In the genomic region with DNA sequence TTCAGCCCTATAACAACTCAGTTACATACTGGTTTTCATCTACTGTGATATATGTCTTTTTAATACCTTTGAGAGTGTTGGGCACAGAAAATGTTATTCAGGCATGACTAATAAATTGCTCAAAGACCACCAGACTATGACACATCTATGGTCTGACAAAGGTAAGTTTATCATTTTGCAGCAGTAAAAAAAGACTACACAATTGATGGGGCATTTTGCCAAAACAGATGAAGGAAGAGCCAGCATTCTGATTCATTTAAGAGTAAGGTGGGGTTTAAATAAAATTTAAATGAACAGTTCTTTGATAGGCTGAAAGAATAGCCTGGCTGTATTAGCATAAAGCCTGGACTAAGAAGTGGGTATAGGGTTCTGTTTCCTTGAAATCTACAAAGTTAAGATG, we compare ENCODE assay signal across 17 cellular contexts. TPM values are rescaled to one million over a fixed set of nuclear protein-coding genes. Genes with fewer than 3 reads are reported as not detected.
DNase-seq lines count a peak whose midpoint lies in the region; TF ChIP-seq lines count a peak whose summit lies in the region.
"Had no signal": no experiment of that assay in that cellular context is flagged by ENCODE, and none has a peak within 500 bp of the region (broad histone marks: within the 10 kb centered on the region; RNA-seq: fewer than 3 reads in every experiment).

No MANE protein-coding gene starts in this region.

- TF ChIP-seq CTCF in tibial nerve (IDR thresholded peaks at IDR 0.05) = no peak

- peaks cover 0 to 6% of the 10 kb centered on the region in 2 donors for H3K4me1 Mint-ChIP-seq in immature natural killer cell
- H3K4me1 Mint-ChIP-seq: central memory CD8-positive, alpha-beta T cell had no signal

- H3K27me3 Mint-ChIP-seq in immature natural killer cell (ENCODE audit: low read depth in 3 of 3) = peaks cover 0 to 2% (median 0%) of the 10 kb centered on the region in 3 donors
- H3K27me3 Mint-ChIP-seq: central memory CD8-positive, alpha-beta T cell had no signal

- H3K9me3 Mint-ChIP-seq in immature natural killer cell = peaks cover 0 to 2% (median 0%) of the 10 kb centered on the region in 6 donors
- H3K9me3 Mint-ChIP-seq: central memory CD8-positive, alpha-beta T cell had no signal

- no peak overlapping the region for H3K27ac ChIP-seq in tibial nerve
- H3K27ac ChIP-seq: BLaER1 treated with 17β-estradiol and CSF1 and Interleukin-3, amounts not matched to agents 10 nM and 100 nM; ovary; skin epidermis; vagina had no signal

- peaks cover 0 to 3% (median 0%) of the 10 kb centered on the region in 4 donors for H3K9me3 ChIP-seq in tibial nerve
- H3K9me3 ChIP-seq: HAP-1, ovary, vagina had no signal

- peak; percentile 83 for DNase-seq in ELR (ENCODE audit: low read depth)
- peak; percentile 48 for DNase-seq in HS-5 (ENCODE audit: low read depth)
- DNase-seq in amniotic epithelial cell (ENCODE audit: low read depth) = peak; percentile 61
- peak; percentile 19 for DNase-seq in iris pigment epithelial cell (ENCODE audit: low read depth)
- DNase-seq in immature natural killer cell = no peak
- no peak for DNase-seq in stimulated activated CD4-positive, alpha-beta T cell treated with anti-CD3 and anti-CD28 coated beads, Interleukin-4, amount 100 ng/mL, for 24 hours
- no peak for DNase-seq in tibial nerve (ENCODE audit: low spot score in 2 of 2)
- DNase-seq: activated gamma-delta T cell treated with Interleukin-2 at 50 U/mL for 16 hours; DMS53; islet precursor cell; ovary; stimulated activated naive CD4-positive, alpha-beta T cell had no signal

- H3K36me3 Mint-ChIP-seq in immature natural killer cell = peaks cover 0 to under 1% (median 0%) of the 10 kb centered on the region in 3 donors

- no peaks in the 10 kb centered on the region for H3K27me3 ChIP-seq in tibial nerve
- H3K27me3 ChIP-seq: BLaER1 treated with 17β-estradiol and CSF1 and Interleukin-3, amounts not matched to agents 10 nM and 100 nM; ovary; vagina had no signal

- no peak overlapping the region for H3K27ac Mint-ChIP-seq in immature natural killer cell

- no peak overlapping the region for H3K4me3 ChIP-seq in tibial nerve
- H3K4me3 ChIP-seq: BLaER1 treated with 17β-estradiol and CSF1 and Interleukin-3, amounts not matched to agents 10 nM and 100 nM; HAP-1; ovary; skin epidermis; vagina had no signal

- no peaks in the 10 kb centered on the region for H3K36me3 ChIP-seq in tibial nerve
- H3K36me3 ChIP-seq: BLaER1 treated with 17β-estradiol and CSF1 and Interleukin-3, amounts not matched to agents 10 nM and 100 nM; HAP-1; ovary; vagina had no signal

- TF ChIP-seq EP300 in tibial nerve (IDR thresholded peaks at IDR 0.05) = no peak

- no peak for TF ChIP-seq POLR2A in tibial nerve (IDR thresholded peaks at IDR 0.05)

- no peaks in the 10 kb centered on the region for H3K4me1 ChIP-seq in tibial nerve
- H3K4me1 ChIP-seq: HAP-1, vagina had no signal

- no peak overlapping the region for H3K4me3 Mint-ChIP-seq in immature natural killer cell
- H3K4me3 Mint-ChIP-seq: central memory CD8-positive, alpha-beta T cell had no signal

RNA-seq across cellular contexts. Expression of gene RNPC3, which starts 8.8 kb away (rescaled TPM):
- polyA plus RNA-seq in immature natural killer cell = 10 to 100 TPM; 11.2 to 19.3 (median 11.7) TPM
- 10 to 100 TPM; 50.1 to 87.4 (median 81.2) TPM for total RNA-seq in tibial nerve

RNA-seq across cellular contexts. Expression of gene AMY2B, which starts 54.7 kb away (rescaled TPM):
- polyA plus RNA-seq in immature natural killer cell = 1 to 10 TPM in 1 of 3 donors, under 1 TPM in 1, not detected in 1; 0.54 to 1.5 TPM
- total RNA-seq in tibial nerve = 100 to 1,000 TPM in 1 of 4 donors, 10 to 100 TPM in 3; 46.2 to 100 (median 74.3) TPM

Comparison
In these comparisons a context has a peak if more than half of its experiments do, and no peak if none do; other contexts are left out.
1. DNase-seq: peak in ELR (single experiment), HS-5 (single experiment), amniotic epithelial cell (single experiment) and iris pigment epithelial cell (single experiment); none in immature natural killer cell (0 of 3), stimulated activated CD4-positive, alpha-beta T cell treated with anti-CD3 and anti-CD28 coated beads, Interleukin-4, amount 100 ng/mL, for 24 hours (single experiment) and tibial nerve (0 of 2).